12 cellular contexts compared by ENCODE assay signal in the genomic region with DNA sequence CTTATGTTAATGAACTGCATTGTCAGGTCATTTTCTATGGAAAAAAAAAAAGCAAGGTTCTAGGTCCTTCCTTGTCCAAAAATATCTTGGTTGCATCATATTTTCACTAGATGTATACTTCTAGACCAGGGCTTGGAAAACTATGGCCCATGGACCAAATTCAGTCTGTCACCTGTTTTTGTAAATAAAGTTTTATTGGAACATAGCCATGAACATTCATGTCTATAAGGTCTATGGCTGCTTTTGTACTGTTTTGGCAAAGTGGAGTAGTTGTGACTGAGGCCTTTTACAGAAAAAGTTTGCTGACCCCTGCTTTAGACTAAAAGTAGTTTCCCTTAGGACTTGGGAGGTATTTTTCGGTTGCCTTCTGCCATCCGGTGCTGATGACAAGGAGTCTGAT. TPM values are rescaled to one million over a fixed set of nuclear protein-coding genes. Genes with fewer than 3 reads are reported as not detected.
"Had no signal": no experiment of that assay in that cellular context is flagged by ENCODE, and none has a peak within 500 bp of the region (broad histone marks: within the 10 kb centered on the region; RNA-seq: fewer than 3 reads in every experiment).

No MANE protein-coding gene starts in this region.

- H3K36me3 ChIP-seq: HAP-1 had no signal

- H3K9ac ChIP-seq: GM23248 had no signal

- FAIRE-seq: H1, H54 had no signal

- H3K4me1 ChIP-seq: HAP-1 had no signal

- H3K9me3 ChIP-seq: HAP-1 had no signal

- DNase-seq: GOT3, H7, H9, HCEC 1CT, HFFc6 had no signal

- H3K27ac ChIP-seq: GM23248 had no signal

- ATAC-seq: GM23338, HCT116 had no signal

- H3K4me3 ChIP-seq: GM23248, GM23338, HAP-1 had no signal

- H2AFZ ChIP-seq: GM23248, GM23338 had no signal

- H3K4me2 ChIP-seq: GM23338 had no signal

RNA-seq across cellular contexts. Expression of a gene that starts 19.2 kb away (rescaled TPM):
- total RNA-seq: GM23248, GM23338, H1, H4, H7, H9, HFFc6 had no signal
- polyA plus RNA-seq: GM23248, GM23338, H1 had no signal

RNA-seq across cellular contexts. Expression of a gene that starts 36.8 kb away (rescaled TPM):
- total RNA-seq: GM23248, GM23338, H4, H7, HFFc6 had no signal
